10 cellular contexts compared by ENCODE assay signal in the genomic region with DNA sequence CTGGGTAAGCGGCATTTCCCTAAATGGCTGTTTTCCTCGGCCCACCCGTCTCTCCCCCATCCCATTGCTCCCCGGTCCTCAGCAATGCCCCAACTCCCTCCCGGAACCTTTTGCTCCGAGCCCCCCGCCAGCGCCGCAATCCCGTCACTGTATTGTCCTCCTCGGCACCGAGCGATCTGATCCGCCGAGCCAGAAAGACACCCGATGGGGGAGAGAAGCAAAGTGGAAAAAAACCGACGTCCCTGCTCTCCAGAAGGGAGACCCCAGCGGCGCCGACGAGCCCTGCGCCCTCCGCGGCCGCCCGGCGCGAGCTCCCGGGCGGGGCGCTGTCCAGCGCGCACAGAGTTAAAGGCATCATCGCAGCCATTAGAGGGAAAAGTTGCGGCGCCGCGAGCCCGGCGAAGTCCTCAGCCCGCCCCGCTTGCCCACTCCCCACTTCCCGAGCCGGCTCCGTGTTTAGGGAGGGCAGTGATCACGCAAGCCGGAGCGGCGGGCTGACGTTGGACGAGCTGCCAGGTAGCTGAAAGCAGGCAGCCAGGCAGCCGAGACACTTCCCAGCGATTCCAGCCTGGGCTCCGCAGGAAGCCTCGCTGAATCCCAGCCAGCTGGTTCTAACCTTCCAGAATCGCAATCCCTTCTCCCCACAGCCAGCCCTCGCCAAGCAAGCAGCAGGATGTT. TPM values are rescaled to one million over a fixed set of nuclear protein-coding genes. Genes with fewer than 3 reads are reported as not detected.
A peak's percentile ranks its signal among the peaks of the same experiment; 100 is the strongest.
DNase-seq lines count a peak whose midpoint lies in the region; ATAC-seq and TF ChIP-seq lines count a peak whose summit lies in the region.
"Had no signal": no experiment of that assay in that cellular context is flagged by ENCODE, and none has a peak within 500 bp of the region (broad histone marks: within the 10 kb centered on the region; RNA-seq: fewer than 3 reads in every experiment).

Gene VSTM2A (plus strand): TSS at position 435 of the 678 bp plus-strand sequence. CDS start 356 bp downstream, outside the sequence.

- ATAC-seq in HG03469 (IDR thresholded peaks at IDR 0.05; ENCODE audit: unreplicated experiment), result no peak

- no peak for TF ChIP-seq CTCF in testis (IDR thresholded peaks at IDR 0.05)

- H3K9me3 ChIP-seq in testis (no peaks in the 10 kb centered on the region), HAP-1 (no peaks in the 10 kb centered on the region)

- H3K36me3 ChIP-seq in testis (ENCODE audit: low read depth, missing control alignments) (no peaks in the 10 kb centered on the region), HAP-1 (replicated peaks) (no peaks in the 10 kb centered on the region)

- WGBS in testis, 2 donors, result 1% methylated on average over 24 to 56 of the region's 58 CpGs

- H3K27me3 ChIP-seq in layer of hippocampus (ENCODE audit: control insufficient read depth, insufficient read depth, low read length) (peaks cover 13% of the 10 kb centered on the region), testis (no peaks in the 10 kb centered on the region), HAP-1 (ENCODE audit: low read depth) (peaks cover 5% of the 10 kb centered on the region)

- no peak for TF ChIP-seq POLR2A in testis (IDR thresholded peaks at IDR 0.05)

- H3K4me3 ChIP-seq in testis (peak within 1 kb of the TSS; percentile 34 to 49), HAP-1 (no peak within 1 kb of the TSS)

- peak; percentile 84 for DNase-seq in NCI-H128 (lab: John Stamatoyannopoulos, UW; ENCODE audit: unreplicated experiment)
- peak; percentile 71 for DNase-seq in astrocyte of the hippocampus (ENCODE audit: low read depth, low spot score)
- DNase-seq in testis, result peak; percentile 40
- no peak for DNase-seq in HAP-1 (ENCODE audit: low spot score in 2 of 2)
- no peak for DNase-seq in activated effector memory CD4-positive, alpha-beta T cell treated with anti-CD3 and anti-CD28 coated beads, Interleukin-2, amount 50 U/mL, for 16 hours
- DNase-seq: activated T-cell treated with anti-CD3 and anti-CD28 coated beads, Interleukin-2, amount 50 U/mL, for 24 hours had no signal

- H3K27ac ChIP-seq in layer of hippocampus (ENCODE audit: low read depth, low read length) (peak within 1 kb of the TSS; percentile 57), testis (no peak within 1 kb of the TSS)

- H3K4me1 ChIP-seq in testis (peaks cover 13% of the 10 kb centered on the region), HAP-1 (no peaks in the 10 kb centered on the region)

- in situ Hi-C loops in HAP-1 (cut with MboI; ENCODE audit: low sequenced_read_pairs), result no loop called here

- intact Hi-C loops in testis (cut with DNase I; ENCODE audit: low total_unique reads), result no loop called here

RNA-seq across cellular contexts. Expression of gene VSTM2A, which starts in this region (rescaled TPM):
- 1 to 10 TPM; 1.2 to 5.6 TPM for total RNA-seq in testis
- polyA plus RNA-seq in testis (ENCODE audit: insufficient read depth, low read depth, low replicate concordance), result 1.6 TPM
- total RNA-seq: M059J, mononuclear cell had no signal

Comparison
In these comparisons a context has a peak if more than half of its experiments do, and no peak if none do; other contexts are left out.
1. DNase-seq: peak in NCI-H128 (single experiment), astrocyte of the hippocampus (single experiment) and testis (single experiment); none in HAP-1 (0 of 2) and activated effector memory CD4-positive, alpha-beta T cell treated with anti-CD3 and anti-CD28 coated beads, Interleukin-2, amount 50 U/mL, for 16 hours (single experiment).